1 cellular context compared by ENCODE assay signal in the genomic region with DNA sequence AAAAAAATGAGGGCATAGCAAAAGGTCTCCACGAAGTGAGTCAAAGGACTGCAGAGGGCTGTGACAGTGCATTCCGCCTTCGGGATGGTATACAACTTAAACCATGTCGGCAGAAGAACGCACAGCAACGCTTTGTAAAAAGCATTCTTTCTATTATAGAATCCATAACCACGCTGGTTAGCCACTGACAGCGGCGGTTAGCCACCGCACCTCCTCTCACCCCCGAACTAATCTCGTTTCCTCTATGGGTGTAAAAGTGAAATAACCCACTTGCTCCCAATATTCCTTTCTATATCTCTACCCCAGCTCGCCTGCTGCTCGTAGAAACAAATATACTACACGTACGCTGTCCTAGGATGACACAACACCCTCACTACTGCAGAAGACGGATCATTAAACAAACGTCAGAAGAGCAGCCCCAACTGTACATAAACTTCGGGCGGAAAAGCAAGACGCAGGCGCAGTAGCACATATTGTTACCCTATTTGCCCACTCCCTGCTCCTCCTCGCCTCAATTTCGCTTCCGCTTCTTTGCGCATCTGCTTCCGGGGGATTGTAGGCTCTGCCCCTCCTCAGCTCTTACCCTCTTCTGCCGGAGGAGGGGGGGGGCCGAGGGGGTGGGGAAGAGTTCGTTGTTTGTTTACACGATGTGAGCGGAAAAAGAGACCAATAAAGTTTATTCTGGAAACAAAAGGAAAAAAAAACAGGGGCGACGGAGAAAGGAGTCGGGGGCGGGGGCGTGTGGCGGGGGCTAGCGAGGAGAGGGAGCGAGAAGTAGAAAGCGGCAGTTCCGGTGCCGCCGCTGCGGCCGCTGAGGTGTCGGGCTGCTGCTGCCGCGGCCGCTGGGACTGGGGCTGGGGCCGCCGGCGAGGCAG.
TF ChIP-seq lines count a peak whose summit lies in the region.

A gene (plus strand): TSS at position 787 of the 875 bp plus-strand sequence. CDS start 50,469 bp downstream, outside the sequence.

TF ChIP-seq in K562, 482 proteins besides CTCF, POLR2A, EP300 and RAD21 (continued from another document and continues in another):
- TF ChIP-seq, protein P1, sequence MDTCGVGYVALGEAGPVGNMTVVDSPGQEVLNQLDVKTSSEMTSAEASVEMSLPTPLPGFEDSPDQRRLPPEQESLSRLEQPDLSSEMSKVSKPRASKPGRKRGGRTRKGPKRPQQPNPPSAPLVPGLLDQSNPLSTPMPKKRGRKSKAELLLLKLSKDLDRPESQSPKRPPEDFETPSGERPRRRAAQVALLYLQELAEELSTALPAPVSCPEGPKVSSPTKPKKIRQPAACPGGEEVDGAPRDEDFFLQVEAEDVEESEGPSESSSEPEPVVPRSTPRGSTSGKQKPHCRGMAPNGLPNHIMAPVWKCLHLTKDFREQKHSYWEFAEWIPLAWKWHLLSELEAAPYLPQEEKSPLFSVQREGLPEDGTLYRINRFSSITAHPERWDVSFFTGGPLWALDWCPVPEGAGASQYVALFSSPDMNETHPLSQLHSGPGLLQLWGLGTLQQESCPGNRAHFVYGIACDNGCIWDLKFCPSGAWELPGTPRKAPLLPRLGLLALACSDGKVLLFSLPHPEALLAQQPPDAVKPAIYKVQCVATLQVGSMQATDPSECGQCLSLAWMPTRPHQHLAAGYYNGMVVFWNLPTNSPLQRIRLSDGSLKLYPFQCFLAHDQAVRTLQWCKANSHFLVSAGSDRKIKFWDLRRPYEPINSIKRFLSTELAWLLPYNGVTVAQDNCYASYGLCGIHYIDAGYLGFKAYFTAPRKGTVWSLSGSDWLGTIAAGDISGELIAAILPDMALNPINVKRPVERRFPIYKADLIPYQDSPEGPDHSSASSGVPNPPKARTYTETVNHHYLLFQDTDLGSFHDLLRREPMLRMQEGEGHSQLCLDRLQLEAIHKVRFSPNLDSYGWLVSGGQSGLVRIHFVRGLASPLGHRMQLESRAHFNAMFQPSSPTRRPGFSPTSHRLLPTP (IDR thresholded peaks at IDR 0.05; ENCODE audit: borderline replicate concordance, extremely low read depth, insufficient read length), result no peak
- peak; percentile 47 for TF ChIP-seq TAF1 (IDR thresholded peaks at IDR 0.05; ENCODE audit: control insufficient read depth, extremely low read depth, insufficient read depth, low read length, severe bottlenecking)
- TF ChIP-seq, protein P2, sequence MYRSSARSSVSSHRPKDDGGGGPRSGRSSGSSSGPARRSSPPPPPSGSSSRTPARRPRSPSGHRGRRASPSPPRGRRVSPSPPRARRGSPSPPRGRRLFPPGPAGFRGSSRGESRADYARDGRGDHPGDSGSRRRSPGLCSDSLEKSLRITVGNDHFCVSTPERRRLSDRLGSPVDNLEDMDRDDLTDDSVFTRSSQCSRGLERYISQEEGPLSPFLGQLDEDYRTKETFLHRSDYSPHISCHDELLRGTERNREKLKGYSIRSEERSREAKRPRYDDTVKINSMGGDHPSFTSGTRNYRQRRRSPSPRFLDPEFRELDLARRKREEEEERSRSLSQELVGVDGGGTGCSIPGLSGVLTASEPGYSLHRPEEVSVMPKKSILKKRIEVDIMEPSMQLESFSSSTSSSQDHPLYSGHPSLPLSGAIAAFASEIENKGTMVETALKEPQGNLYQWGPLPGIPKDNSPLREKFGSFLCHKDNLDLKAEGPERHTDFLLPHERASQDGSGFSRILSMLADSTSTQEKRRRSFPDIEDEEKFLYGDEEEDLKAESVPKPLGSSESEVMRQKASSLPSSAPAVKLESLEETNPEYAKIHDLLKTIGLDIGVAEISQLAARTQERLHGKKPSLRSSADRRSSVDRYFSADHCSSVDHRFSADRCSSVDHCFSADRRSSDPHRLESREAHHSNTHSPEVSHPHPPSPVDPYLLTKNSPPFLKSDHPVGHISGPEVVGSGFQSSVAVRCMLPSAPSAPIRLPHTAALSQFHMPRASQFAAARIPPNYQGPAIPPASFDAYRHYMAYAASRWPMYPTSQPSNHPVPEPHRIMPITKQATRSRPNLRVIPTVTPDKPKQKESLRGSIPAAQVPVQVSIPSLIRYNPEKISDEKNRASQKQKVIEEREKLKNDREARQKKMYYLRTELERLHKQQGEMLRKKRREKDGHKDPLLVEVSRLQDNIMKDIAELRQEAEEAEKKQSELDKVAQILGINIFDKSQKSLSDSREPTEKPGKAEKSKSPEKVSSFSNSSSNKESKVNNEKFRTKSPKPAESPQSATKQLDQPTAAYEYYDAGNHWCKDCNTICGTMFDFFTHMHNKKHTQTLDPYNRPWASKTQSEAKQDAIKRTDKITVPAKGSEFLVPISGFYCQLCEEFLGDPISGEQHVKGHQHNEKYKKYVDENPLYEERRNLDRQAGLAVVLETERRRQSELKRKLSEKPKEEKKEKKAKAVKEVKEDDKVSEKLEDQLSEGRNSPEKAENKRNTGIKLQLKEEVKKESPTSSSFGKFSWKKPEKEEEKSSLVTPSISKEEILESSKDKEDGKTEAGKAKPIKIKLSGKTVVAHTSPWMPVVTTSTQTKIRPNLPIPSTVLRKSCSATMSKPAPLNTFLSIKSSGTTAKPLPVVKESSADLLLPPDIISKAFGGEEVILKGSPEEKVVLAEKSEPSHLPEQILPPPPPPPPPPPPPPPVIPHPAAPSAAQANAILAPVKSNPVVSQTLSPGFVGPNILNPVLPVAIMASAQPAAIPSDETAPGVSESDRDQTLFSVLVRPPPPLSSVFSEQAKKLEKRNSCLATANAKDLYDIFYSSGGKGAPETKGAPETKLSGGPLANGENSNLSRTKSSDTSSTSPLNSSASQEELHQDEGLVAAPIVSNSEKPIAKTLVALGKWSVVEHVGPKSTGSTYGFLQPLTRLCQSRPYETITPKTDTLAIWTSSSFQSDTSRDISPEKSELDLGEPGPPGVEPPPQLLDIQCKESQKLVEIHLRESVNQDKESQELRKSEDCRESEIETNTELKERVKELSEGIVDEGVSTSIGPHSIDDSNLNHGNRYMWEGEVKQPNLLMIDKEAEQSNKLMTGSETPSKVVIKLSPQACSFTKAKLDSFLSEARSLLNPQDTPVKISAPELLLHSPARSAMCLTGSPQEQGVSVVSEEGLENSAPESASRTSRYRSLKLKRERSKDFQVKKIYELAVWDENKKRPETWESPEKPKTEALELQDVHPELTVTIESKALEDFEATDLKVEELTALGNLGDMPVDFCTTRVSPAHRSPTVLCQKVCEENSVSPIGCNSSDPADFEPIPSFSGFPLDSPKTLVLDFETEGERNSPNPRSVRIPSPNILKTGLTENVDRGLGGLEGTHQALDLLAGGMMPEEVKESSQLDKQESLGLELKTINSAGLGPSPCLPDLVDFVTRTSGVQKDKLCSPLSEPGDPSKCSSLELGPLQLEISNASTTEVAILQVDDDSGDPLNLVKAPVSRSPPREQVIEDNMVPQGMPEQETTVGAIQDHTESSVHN (IDR thresholded peaks at IDR 0.05; ENCODE audit: borderline replicate concordance in 1 of 2, low read depth in 1 of 2), result no peak
- TF ChIP-seq ARID1B (IDR thresholded peaks at IDR 0.05), result no peak
- TF ChIP-seq, protein P3, sequence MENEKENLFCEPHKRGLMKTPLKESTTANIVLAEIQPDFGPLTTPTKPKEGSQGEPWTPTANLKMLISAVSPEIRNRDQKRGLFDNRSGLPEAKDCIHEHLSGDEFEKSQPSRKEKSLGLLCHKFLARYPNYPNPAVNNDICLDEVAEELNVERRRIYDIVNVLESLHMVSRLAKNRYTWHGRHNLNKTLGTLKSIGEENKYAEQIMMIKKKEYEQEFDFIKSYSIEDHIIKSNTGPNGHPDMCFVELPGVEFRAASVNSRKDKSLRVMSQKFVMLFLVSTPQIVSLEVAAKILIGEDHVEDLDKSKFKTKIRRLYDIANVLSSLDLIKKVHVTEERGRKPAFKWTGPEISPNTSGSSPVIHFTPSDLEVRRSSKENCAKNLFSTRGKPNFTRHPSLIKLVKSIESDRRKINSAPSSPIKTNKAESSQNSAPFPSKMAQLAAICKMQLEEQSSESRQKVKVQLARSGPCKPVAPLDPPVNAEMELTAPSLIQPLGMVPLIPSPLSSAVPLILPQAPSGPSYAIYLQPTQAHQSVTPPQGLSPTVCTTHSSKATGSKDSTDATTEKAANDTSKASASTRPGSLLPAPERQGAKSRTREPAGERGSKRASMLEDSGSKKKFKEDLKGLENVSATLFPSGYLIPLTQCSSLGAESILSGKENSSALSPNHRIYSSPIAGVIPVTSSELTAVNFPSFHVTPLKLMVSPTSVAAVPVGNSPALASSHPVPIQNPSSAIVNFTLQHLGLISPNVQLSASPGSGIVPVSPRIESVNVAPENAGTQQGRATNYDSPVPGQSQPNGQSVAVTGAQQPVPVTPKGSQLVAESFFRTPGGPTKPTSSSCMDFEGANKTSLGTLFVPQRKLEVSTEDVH (IDR thresholded peaks at IDR 0.05; ENCODE audit: low read depth, partially characterized antibody), result peak; percentile 89
- TF ChIP-seq LARP7 (IDR thresholded peaks at IDR 0.05), result 0 out of 2 replicates have a peak, but pooled peaks have one; percentile 57
- TF ChIP-seq HDGF (IDR thresholded peaks at IDR 0.05), result no peak
- TF ChIP-seq STAG1 (CRISPR knock-in tag; IDR thresholded peaks at IDR 0.05; ENCODE audit: borderline replicate concordance), result no peak
- TF ChIP-seq, protein P4, sequence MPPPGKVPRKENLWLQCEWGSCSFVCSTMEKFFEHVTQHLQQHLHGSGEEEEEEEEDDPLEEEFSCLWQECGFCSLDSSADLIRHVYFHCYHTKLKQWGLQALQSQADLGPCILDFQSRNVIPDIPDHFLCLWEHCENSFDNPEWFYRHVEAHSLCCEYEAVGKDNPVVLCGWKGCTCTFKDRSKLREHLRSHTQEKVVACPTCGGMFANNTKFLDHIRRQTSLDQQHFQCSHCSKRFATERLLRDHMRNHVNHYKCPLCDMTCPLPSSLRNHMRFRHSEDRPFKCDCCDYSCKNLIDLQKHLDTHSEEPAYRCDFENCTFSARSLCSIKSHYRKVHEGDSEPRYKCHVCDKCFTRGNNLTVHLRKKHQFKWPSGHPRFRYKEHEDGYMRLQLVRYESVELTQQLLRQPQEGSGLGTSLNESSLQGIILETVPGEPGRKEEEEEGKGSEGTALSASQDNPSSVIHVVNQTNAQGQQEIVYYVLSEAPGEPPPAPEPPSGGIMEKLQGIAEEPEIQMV (tag; conservative IDR thresholded peaks at IDR 0.05; ENCODE audit: low read depth), result no peak
- TF ChIP-seq CBX8 (IDR thresholded peaks at IDR 0.05; ENCODE audit: borderline replicate concordance, extremely low read depth, low read depth, low read length, poor library complexity, severe bottlenecking), result no peak
- TF ChIP-seq RB1 (IDR thresholded peaks at IDR 0.05; ENCODE audit: low read depth), result no peak
- TF ChIP-seq, protein P5, sequence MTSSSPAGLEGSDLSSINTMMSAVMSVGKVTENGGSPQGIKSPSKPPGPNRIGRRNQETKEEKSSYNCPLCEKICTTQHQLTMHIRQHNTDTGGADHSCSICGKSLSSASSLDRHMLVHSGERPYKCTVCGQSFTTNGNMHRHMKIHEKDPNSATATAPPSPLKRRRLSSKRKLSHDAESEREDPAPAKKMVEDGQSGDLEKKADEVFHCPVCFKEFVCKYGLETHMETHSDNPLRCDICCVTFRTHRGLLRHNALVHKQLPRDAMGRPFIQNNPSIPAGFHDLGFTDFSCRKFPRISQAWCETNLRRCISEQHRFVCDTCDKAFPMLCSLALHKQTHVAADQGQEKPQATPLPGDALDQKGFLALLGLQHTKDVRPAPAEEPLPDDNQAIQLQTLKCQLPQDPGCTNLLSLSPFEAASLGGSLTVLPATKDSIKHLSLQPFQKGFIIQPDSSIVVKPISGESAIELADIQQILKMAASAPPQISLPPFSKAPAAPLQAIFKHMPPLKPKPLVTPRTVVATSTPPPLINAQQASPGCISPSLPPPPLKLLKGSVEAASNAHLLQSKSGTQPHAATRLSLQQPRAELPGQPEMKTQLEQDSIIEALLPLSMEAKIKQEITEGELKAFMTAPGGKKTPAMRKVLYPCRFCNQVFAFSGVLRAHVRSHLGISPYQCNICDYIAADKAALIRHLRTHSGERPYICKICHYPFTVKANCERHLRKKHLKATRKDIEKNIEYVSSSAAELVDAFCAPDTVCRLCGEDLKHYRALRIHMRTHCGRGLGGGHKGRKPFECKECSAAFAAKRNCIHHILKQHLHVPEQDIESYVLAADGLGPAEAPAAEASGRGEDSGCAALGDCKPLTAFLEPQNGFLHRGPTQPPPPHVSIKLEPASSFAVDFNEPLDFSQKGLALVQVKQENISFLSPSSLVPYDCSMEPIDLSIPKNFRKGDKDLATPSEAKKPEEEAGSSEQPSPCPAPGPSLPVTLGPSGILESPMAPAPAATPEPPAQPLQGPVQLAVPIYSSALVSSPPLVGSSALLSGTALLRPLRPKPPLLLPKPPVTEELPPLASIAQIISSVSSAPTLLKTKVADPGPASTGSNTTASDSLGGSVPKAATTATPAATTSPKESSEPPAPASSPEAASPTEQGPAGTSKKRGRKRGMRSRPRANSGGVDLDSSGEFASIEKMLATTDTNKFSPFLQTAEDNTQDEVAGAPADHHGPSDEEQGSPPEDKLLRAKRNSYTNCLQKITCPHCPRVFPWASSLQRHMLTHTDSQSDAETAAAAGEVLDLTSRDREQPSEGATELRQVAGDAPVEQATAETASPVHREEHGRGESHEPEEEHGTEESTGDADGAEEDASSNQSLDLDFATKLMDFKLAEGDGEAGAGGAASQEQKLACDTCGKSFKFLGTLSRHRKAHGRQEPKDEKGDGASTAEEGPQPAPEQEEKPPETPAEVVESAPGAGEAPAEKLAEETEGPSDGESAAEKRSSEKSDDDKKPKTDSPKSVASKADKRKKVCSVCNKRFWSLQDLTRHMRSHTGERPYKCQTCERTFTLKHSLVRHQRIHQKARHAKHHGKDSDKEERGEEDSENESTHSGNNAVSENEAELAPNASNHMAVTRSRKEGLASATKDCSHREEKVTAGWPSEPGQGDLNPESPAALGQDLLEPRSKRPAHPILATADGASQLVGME (CRISPR knock-in tag; IDR thresholded peaks at IDR 0.05), result no peak
- TF ChIP-seq, protein P6, sequence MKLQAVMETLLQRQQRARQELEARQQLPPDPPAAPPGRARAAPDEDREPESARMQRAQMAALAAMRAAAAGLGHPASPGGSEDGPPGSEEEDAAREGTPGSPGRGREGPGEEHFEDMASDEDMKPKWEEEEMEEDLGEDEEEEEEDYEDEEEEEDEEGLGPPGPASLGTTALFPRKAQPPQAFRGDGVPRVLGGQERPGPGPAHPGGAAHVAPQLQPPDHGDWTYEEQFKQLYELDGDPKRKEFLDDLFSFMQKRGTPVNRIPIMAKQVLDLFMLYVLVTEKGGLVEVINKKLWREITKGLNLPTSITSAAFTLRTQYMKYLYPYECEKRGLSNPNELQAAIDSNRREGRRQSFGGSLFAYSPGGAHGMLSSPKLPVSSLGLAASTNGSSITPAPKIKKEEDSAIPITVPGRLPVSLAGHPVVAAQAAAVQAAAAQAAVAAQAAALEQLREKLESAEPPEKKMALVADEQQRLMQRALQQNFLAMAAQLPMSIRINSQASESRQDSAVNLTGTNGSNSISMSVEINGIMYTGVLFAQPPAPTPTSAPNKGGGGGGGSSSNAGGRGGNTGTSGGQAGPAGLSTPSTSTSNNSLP (IDR thresholded peaks at IDR 0.05; ENCODE audit: borderline replicate concordance, low read depth, low read length), result no peak
- no peak for TF ChIP-seq FOS (IDR thresholded peaks at IDR 0.05; ENCODE audit: extremely low read depth, insufficient read length)
- TF ChIP-seq DDX20 (tag; IDR thresholded peaks at IDR 0.05; ENCODE audit: low read depth), result no peak
- TF ChIP-seq KLF13 (tag; IDR thresholded peaks at IDR 0.05; ENCODE audit: borderline replicate concordance, low read depth), result 0 out of 2 replicates have a peak, but pooled peaks have one; percentile 42
- no peak for TF ChIP-seq MCM5 (IDR thresholded peaks at IDR 0.05; ENCODE audit: low read depth)
- TF ChIP-seq RBBP5 (IDR thresholded peaks at IDR 0.05; ENCODE audit: borderline replicate concordance, insufficient read depth, low read length, poor library complexity, severe bottlenecking), result no peak
- TF ChIP-seq TAF7 (tag; IDR thresholded peaks at IDR 0.05), result no peak
- TF ChIP-seq HCFC1 (IDR thresholded peaks at IDR 0.05; ENCODE audit: low read depth, low read length), result peak; percentile 82
- no peak for TF ChIP-seq MCM7 (IDR thresholded peaks at IDR 0.05)
